In the genomic region with DNA sequence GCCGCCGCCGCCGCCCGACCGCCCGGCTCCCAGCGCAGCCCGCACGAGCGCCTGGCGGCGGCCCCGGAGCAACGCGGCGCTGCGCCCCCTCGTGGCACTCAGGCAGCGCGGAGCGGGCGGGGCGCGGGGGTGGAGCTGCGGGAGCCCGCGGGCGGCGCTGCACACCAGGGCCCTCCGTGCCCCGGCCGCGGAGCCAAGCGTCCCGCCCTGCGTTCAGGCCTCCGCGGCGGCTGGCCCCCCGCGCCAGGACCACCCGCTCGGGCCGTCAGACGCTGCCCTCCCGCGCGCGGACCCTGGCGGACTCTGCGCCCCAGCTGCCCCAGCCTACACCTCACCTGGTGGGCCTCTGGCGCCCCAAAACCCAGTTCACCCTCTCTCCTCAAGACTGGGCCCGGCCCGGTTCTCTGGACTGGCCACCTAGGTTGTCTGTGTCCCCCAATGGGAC, we compare ENCODE assay signal across 8 cellular contexts. TPM values are rescaled to one million over a fixed set of nuclear protein-coding genes. Genes with fewer than 3 reads are reported as not detected.
DNase-seq lines count a peak whose midpoint lies in the region; ATAC-seq, FAIRE-seq and TF ChIP-seq lines count a peak whose summit lies in the region.

A gene (minus strand): TSS at position 75 of the 445 bp plus-strand sequence. CDS start 71,159 bp downstream, outside the sequence.

- H3K27ac ChIP-seq in SJSA1 = no peak within 1 kb of the TSS
- H3K27ac ChIP-seq in heart left ventricle = peak within 1 kb of the TSS in 1 of 12 donors; percentile 36

- WGBS in heart left ventricle, 4 donors = 4 to 67% (median 23%) methylated on average over 1 to 55 of the region's 55 CpGs

- 0 out of 2 replicates have a peak, but pooled peaks cover 4% of the 10 kb centered on the region for H3K9me3 ChIP-seq in SJSA1 (replicated peaks)
- no peaks in the 10 kb centered on the region for H3K9me3 ChIP-seq in heart left ventricle

- H3K27ac Mint-ChIP-seq in activated naive CD8-positive, alpha-beta T cell treated with anti-CD3 and anti-CD28 coated beads for 36 hours = no peak within 1 kb of the TSS

- no peak for TF ChIP-seq POLR2A in heart left ventricle (IDR thresholded peaks at IDR 0.05)

- DNase-seq in NCI-H2081 (lab: John Stamatoyannopoulos, UW) = peak; percentile 56 to 72
- no peak for DNase-seq in NCI-H2081 treated with DMSO at 0.1 percent for 48 hours (lab: John Stamatoyannopoulos, UW)
- DNase-seq in SJSA1 (ENCODE audit: low read depth in 1 of 2, low spot score in 2 of 2) = peak in 1 of 2 experiments; percentile 60
- peak; percentile 80 for DNase-seq in activated naive CD8-positive, alpha-beta T cell treated with anti-CD3 and anti-CD28 coated beads for 36 hours
- DNase-seq in heart left ventricle = peak in 4 of 5 donors; percentile 50 to 82 (median 59)
- peak; percentile 11 for DNase-seq in pulmonary artery endothelial cell (ENCODE audit: low read depth, low spot score)
- DNase-seq in urothelium cell line (ENCODE audit: low spot score) = peak; percentile 91

- peak in 8 of 12 donors; percentile 15 to 59 (median 27) for TF ChIP-seq CTCF in heart left ventricle (IDR thresholded peaks at IDR 0.05)

- H3K27me3 ChIP-seq in SJSA1 (replicated peaks) (peaks cover 46% of the 10 kb centered on the region), heart left ventricle (peaks cover 5 to 53% (median 24%) of the 10 kb centered on the region in 9 donors)

- H3K36me3 ChIP-seq in SJSA1 (no peaks in the 10 kb centered on the region), heart left ventricle (no peaks in the 10 kb centered on the region)

- intact Hi-C loops in heart left ventricle (cut with DNase I) = loop anchor here in 8 of 10 donors (2.0 to 10.0 kb wide), 3 partner anchors 82 to 84 kb away; no protein-coding TSS in a partner anchor

- peak within 1 kb of the TSS; percentile 28 for H3K4me3 ChIP-seq in SJSA1
- peak within 1 kb of the TSS in 10 of 12 donors; percentile 16 to 48 (median 40) for H3K4me3 ChIP-seq in heart left ventricle

- FAIRE-seq in urothelium cell line (lab: Jason Lieb, UNC) = no peak

- H3K36me3 Mint-ChIP-seq in activated naive CD8-positive, alpha-beta T cell treated with anti-CD3 and anti-CD28 coated beads for 36 hours = peaks cover 2% of the 10 kb centered on the region

- H3K27me3 Mint-ChIP-seq in activated naive CD8-positive, alpha-beta T cell treated with anti-CD3 and anti-CD28 coated beads for 36 hours = peaks cover 55% of the 10 kb centered on the region

- H3K9me3 Mint-ChIP-seq in activated naive CD8-positive, alpha-beta T cell treated with anti-CD3 and anti-CD28 coated beads for 36 hours = no peaks in the 10 kb centered on the region

- H3K4me1 ChIP-seq in SJSA1 (replicated peaks) = peaks cover 9% of the 10 kb centered on the region
- H3K4me1 ChIP-seq in heart left ventricle = peaks cover 0 to 10% (median 2%) of the 10 kb centered on the region in 12 donors

- peak within 1 kb of the TSS; percentile 63 for H3K4me3 Mint-ChIP-seq in activated naive CD8-positive, alpha-beta T cell treated with anti-CD3 and anti-CD28 coated beads for 36 hours

- H3K4me1 Mint-ChIP-seq in activated naive CD8-positive, alpha-beta T cell treated with anti-CD3 and anti-CD28 coated beads for 36 hours = peaks cover 5% of the 10 kb centered on the region

- ATAC-seq in HG03175 (IDR thresholded peaks at IDR 0.05; ENCODE audit: unreplicated experiment) = peak; percentile 71
- peak; percentile 35 to 94 (median 66) for ATAC-seq in heart left ventricle

RNA-seq across cellular contexts. Expression of the gene that starts here (rescaled TPM):
- not detected in 2 replicates for total RNA-seq in SJSA1 (2014; rRNA removed; shearing (Covaris generic))
- not detected for total RNA-seq in activated naive CD8-positive, alpha-beta T cell treated with anti-CD3 and anti-CD28 coated beads for 36 hours
- total RNA-seq in heart left ventricle (under 1 TPM in 5 of 9 donors, not detected in 4; 0.16 to 0.75 (median 0.23) TPM), pulmonary artery endothelial cell (not detected in 2 replicates)
- polyA plus RNA-seq in heart left ventricle = under 1 TPM; 0.14 to 0.19 TPM

Comparison
In these comparisons a context has a peak if more than half of its experiments do, and no peak if none do; other contexts are left out.
1. Peak in DNase-seq in activated naive CD8-positive, alpha-beta T cell treated with anti-CD3 and anti-CD28 coated beads for 36 hours; RNA of the gene not detected or under 1 TPM.
2. Peak in DNase-seq, ATAC-seq and H3K4me3 ChIP-seq in heart left ventricle; RNA of the gene not detected or under 1 TPM.
3. Peak in DNase-seq in pulmonary artery endothelial cell; RNA of the gene not detected or under 1 TPM.